ENCODE assay signal across 1 cellular context in genomic region chr16:4015991-4016325, GRCh38.
TF ChIP-seq lines count a peak whose summit lies in the region.

No MANE protein-coding gene starts in this region.

TF ChIP-seq in IMR-90, 13 proteins besides CTCF, POLR2A, EP300 and RAD21 (continued from another document):
- TF ChIP-seq, protein P1, sequence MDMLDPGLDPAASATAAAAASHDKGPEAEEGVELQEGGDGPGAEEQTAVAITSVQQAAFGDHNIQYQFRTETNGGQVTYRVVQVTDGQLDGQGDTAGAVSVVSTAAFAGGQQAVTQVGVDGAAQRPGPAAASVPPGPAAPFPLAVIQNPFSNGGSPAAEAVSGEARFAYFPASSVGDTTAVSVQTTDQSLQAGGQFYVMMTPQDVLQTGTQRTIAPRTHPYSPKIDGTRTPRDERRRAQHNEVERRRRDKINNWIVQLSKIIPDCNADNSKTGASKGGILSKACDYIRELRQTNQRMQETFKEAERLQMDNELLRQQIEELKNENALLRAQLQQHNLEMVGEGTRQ (IDR thresholded peaks at IDR 0.05; ENCODE audit: low read depth, low read length), result no peak
- no peak for TF ChIP-seq ELK1 (IDR thresholded peaks at IDR 0.05; ENCODE audit: borderline replicate concordance, low read depth, low read length)
- no peak for TF ChIP-seq MAFK (IDR thresholded peaks at IDR 0.05; ENCODE audit: low read depth, low read length)
- TF ChIP-seq RFX5 (IDR thresholded peaks at IDR 0.05; ENCODE audit: low read depth, low read length), result no peak
- no peak for TF ChIP-seq BHLHE40 (IDR thresholded peaks at IDR 0.05; ENCODE audit: low read depth, low read length)
- TF ChIP-seq SMC3 (IDR thresholded peaks at IDR 0.05; ENCODE audit: low read depth, low read length), result no peak
- TF ChIP-seq RCOR1 (IDR thresholded peaks at IDR 0.05; ENCODE audit: insufficient replicate concordance, low read length), result no peak
- no peak for TF ChIP-seq MXI1 (IDR thresholded peaks at IDR 0.05; ENCODE audit: borderline replicate concordance, low read depth, low read length)
- TF ChIP-seq CHD1 (IDR thresholded peaks at IDR 0.05; ENCODE audit: low read depth, low read length), result no peak
